21 cellular contexts compared by ENCODE assay signal in genomic region chrX:55039471-55039870, GRCh38. TPM values are rescaled to one million over a fixed set of nuclear protein-coding genes. Genes with fewer than 3 reads are reported as not detected.
DNase-seq lines count a peak whose midpoint lies in the region; ATAC-seq and TF ChIP-seq lines count a peak whose summit lies in the region.
"Had no signal": no experiment of that assay in that cellular context is flagged by ENCODE, and none has a peak within 500 bp of the region (broad histone marks: within the 10 kb centered on the region; RNA-seq: fewer than 3 reads in every experiment).

No MANE protein-coding gene starts in this region.

- H3K9me3 ChIP-seq in mesenchymal stem cell (ENCODE audit: control insufficient read depth, low read length) (peaks cover 7% of the 10 kb centered on the region), colonic mucosa (no peaks in the 10 kb centered on the region)
- H3K9me3 ChIP-seq: BE2C, SJCRH30 had no signal

- H3K4me3 Mint-ChIP-seq in HFFc6: no peak overlapping the region
- H3K4me3 Mint-ChIP-seq: CD4-positive, alpha-beta T cell had no signal

- no peak for ATAC-seq in GM18907 (IDR thresholded peaks at IDR 0.05; ENCODE audit: unreplicated experiment)
- ATAC-seq in HG02884 (IDR thresholded peaks at IDR 0.05; ENCODE audit: unreplicated experiment): no peak

- DNase-seq in BJ (ENCODE audit: low read depth) (peak; percentile 1), HFFc6 (peak; percentile 30), brain pericyte (ENCODE audit: low read depth, low spot score) (peak; percentile 3), mesenchymal stem cell (peak; percentile 50), retina (no peak), colonic mucosa (no peak)
- DNase-seq: BE2C; Calu3; CD4-positive, alpha-beta T cell; DMS53; H7; NCI-H1694 treated with DMSO at 0.1 percent for 48 hours; NCI-H748 treated with DMSO at 0.1 percent for 48 hours; NK-92 treated with Interleukin-12 subunit alpha and Interleukin-12 subunit beta, amount 100 ng/mL, for 24 hours; RPMI8226; SJCRH30 had no signal

- CTCF ChIA-PET in BJ (lab: Yijun Ruan, JAX): interaction anchor here (0.8 kb wide), 1 partner anchor 18 kb away, joined by 3 read pairs; no protein-coding TSS in a partner anchor

- H3K4me3 ChIP-seq in BJ (ENCODE audit: low read depth, low read length) (no peak overlapping the region), mesenchymal stem cell (ENCODE audit: insufficient read depth in 1 of 2, low read depth in 1 of 2, low read length in 2 of 2) (no peak overlapping the region), colonic mucosa (no peak overlapping the region)
- H3K4me3 ChIP-seq: SJCRH30 had no signal

- no peak overlapping the region for H2BK120ac ChIP-seq in mesenchymal stem cell (ENCODE audit: low read depth, low read length)

- no peaks in the 10 kb centered on the region for H3K27me3 ChIP-seq in BJ (ENCODE audit: control insufficient read depth, insufficient read depth, low read length)
- peaks cover 0 to 4% of the 10 kb centered on the region in 2 experiments for H3K27me3 ChIP-seq in mesenchymal stem cell (ENCODE audit: control insufficient read depth in 1 of 2, insufficient read depth in 1 of 2, low read length in 2 of 2)
- H3K27me3 ChIP-seq in colonic mucosa: no peaks in the 10 kb centered on the region
- H3K27me3 ChIP-seq: BE2C, SJCRH30 had no signal

- peak overlapping the region; percentile 36; the same call in 1 of the 2 replicates for H3K27ac Mint-ChIP-seq in HFFc6
- H3K27ac Mint-ChIP-seq: CD4-positive, alpha-beta T cell had no signal

- POLR2A ChIA-PET in BJ (lab: Charles Lee): no interaction called here

- no peak overlapping the region for H2BK12ac ChIP-seq in mesenchymal stem cell (ENCODE audit: low read length in 2 of 2)

- no peaks in the 10 kb centered on the region for H3K79me1 ChIP-seq in mesenchymal stem cell (replicated peaks; ENCODE audit: low read length, poor library complexity, severe bottlenecking)

- no peak for TF ChIP-seq CTCF in BJ (IDR thresholded peaks at IDR 0.05; ENCODE audit: insufficient read depth, low read depth, low read length)
- no peak for TF ChIP-seq CTCF in HFFc6 (IDR thresholded peaks at IDR 0.05)
- no peak for TF ChIP-seq CTCF in colonic mucosa (IDR thresholded peaks at IDR 0.05)

- no peak overlapping the region for H3K14ac ChIP-seq in mesenchymal stem cell (ENCODE audit: low read length in 2 of 2)

- intact Hi-C loops in colonic mucosa (cut with DNase I): no loop called here

- no peak overlapping the region for H3K4me2 ChIP-seq in mesenchymal stem cell (ENCODE audit: low read length, poor library complexity, severe bottlenecking)

- no peak overlapping the region for H3K18ac ChIP-seq in mesenchymal stem cell (ENCODE audit: low read depth in 1 of 2, low read length in 2 of 2)

- H2BK5ac ChIP-seq in mesenchymal stem cell (ENCODE audit: low read depth, low read length, poor library complexity, severe bottlenecking): no peak overlapping the region

- H3K27me3 Mint-ChIP-seq in HFFc6 (ENCODE audit: insufficient read depth): no peaks in the 10 kb centered on the region
- H3K27me3 Mint-ChIP-seq: CD4-positive, alpha-beta T cell had no signal

- no peak overlapping the region for H4K8ac ChIP-seq in mesenchymal stem cell (ENCODE audit: low read length)

- no peak overlapping the region for H2AFZ ChIP-seq in mesenchymal stem cell (ENCODE audit: low read depth, low read length)

- no peak overlapping the region for H2AK5ac ChIP-seq in mesenchymal stem cell (ENCODE audit: low read length, severe bottlenecking)

- no peaks in the 10 kb centered on the region for H3K36me3 Mint-ChIP-seq in HFFc6 (ENCODE audit: low read depth)

- H3K36me3 ChIP-seq in BJ (ENCODE audit: control insufficient read depth, insufficient read depth, low read length) (no peaks in the 10 kb centered on the region), mesenchymal stem cell (ENCODE audit: control insufficient read depth in 1 of 2, insufficient read depth in 2 of 2, low read depth in 1 of 2, low read length in 2 of 2) (no peaks in the 10 kb centered on the region), colonic mucosa (no peaks in the 10 kb centered on the region)
- H3K36me3 ChIP-seq: BE2C, SJCRH30 had no signal

- H3K23ac ChIP-seq in mesenchymal stem cell (ENCODE audit: low read length in 2 of 2): no peak overlapping the region

- H3K27ac ChIP-seq in mesenchymal stem cell (ENCODE audit: low read length, poor library complexity, severe bottlenecking) (no peak overlapping the region), colonic mucosa (no peak overlapping the region)
- H3K27ac ChIP-seq: SJCRH30 had no signal

- 28% methylated on average over 2 of the region's 3 CpGs for WGBS in mesenchymal stem cell

- H3K4ac ChIP-seq in mesenchymal stem cell (ENCODE audit: low read depth in 1 of 2, low read length in 2 of 2): no peak overlapping the region

- H3K9ac ChIP-seq in mesenchymal stem cell (ENCODE audit: low read length) (no peak overlapping the region), colonic mucosa (ENCODE audit: low read depth in 2 of 2, low read length in 2 of 2) (no peak overlapping the region)

- no peak overlapping the region for H2BK15ac ChIP-seq in mesenchymal stem cell (ENCODE audit: low read depth, poor library complexity, severe bottlenecking)

- peaks cover 11% of the 10 kb centered on the region for H3K4me1 Mint-ChIP-seq in HFFc6 (ENCODE audit: low read depth)

- H3K4me1 ChIP-seq in mesenchymal stem cell (ENCODE audit: control insufficient read depth, insufficient read depth, low read depth, low read length) (no peaks in the 10 kb centered on the region), colonic mucosa (no peaks in the 10 kb centered on the region)
- H3K4me1 ChIP-seq: BE2C, SJCRH30 had no signal

- no peaks in the 10 kb centered on the region for H3K9me3 Mint-ChIP-seq in HFFc6
- H3K9me3 Mint-ChIP-seq: CD4-positive, alpha-beta T cell had no signal

- no peak overlapping the region for H4K91ac ChIP-seq in mesenchymal stem cell (ENCODE audit: low read length)

RNA-seq across cellular contexts. Expression of gene ALAS2, which starts 8.7 kb away (rescaled TPM):
- not detected in 2 replicates for polyA plus RNA-seq in BJ (2011; rRNA removed)
- polyA minus RNA-seq in BJ (2011; rRNA and poly(A)+ RNA removed): not detected in 2 replicates
- total RNA-seq in HFFc6 (2021; fragmentation: NEBNext Ultra II Directional; extraction: Animal tissue kit (Norgen Biotek cat#: 25700)): not detected
- polyA plus RNA-seq in mesenchymal stem cell (2013, experiment 1 of 2): not detected
- not detected for polyA plus RNA-seq in mesenchymal stem cell (2013, experiment 2 of 2)
- total RNA-seq in colonic mucosa: under 1 TPM in 1 of 2 donors, not detected in 1; 0.74 TPM
- total RNA-seq: A172; Calu3; CD4-positive, alpha-beta T cell; H7; LHCN-M2; NCI-H460; SJCRH30 had no signal

RNA-seq across cellular contexts. Expression of gene PAGE2B, which starts 35.4 kb away (rescaled TPM):
- polyA plus RNA-seq in BJ (2011; rRNA removed): not detected in 2 replicates
- polyA minus RNA-seq in BJ (2011; rRNA and poly(A)+ RNA removed): not detected in 2 replicates
- total RNA-seq in HFFc6 (2021; fragmentation: NEBNext Ultra II Directional; extraction: Animal tissue kit (Norgen Biotek cat#: 25700)): not detected
- polyA plus RNA-seq in mesenchymal stem cell (2013, experiment 1 of 2): not detected
- not detected for polyA plus RNA-seq in mesenchymal stem cell (2013, experiment 2 of 2)
- total RNA-seq in colonic mucosa: not detected
- total RNA-seq: A172, Calu3, H7, LHCN-M2, NCI-H460, SJCRH30 had no signal

RNA-seq across cellular contexts. Expression of gene APEX2, which starts 39.3 kb away (rescaled TPM):
- 16.0 and 23.0 TPM in 2 replicates for polyA plus RNA-seq in BJ (2011; rRNA removed)
- polyA minus RNA-seq in BJ (2011; rRNA and poly(A)+ RNA removed): 11.0 and 17.6 TPM in 2 replicates
- 10 to 100 TPM; 14.3 to 17.2 (median 15.9) TPM for total RNA-seq in HFFc6 (2021; fragmentation: NEBNext Ultra II Directional; extraction: Animal tissue kit (Norgen Biotek cat#: 25700))
- 9.8 TPM for polyA plus RNA-seq in mesenchymal stem cell (2013, experiment 1 of 2)
- polyA plus RNA-seq in mesenchymal stem cell (2013, experiment 2 of 2): 10.2 TPM
- 10 to 100 TPM; 22.0 to 28.2 TPM for total RNA-seq in colonic mucosa

RNA-seq across cellular contexts. Expression of gene PFKFB1, which starts 45.5 kb away (rescaled TPM):
- 0.10 and 0.15 TPM in 2 replicates for polyA plus RNA-seq in BJ (2011; rRNA removed)
- not detected in 2 replicates for polyA minus RNA-seq in BJ (2011; rRNA and poly(A)+ RNA removed)
- not detected for total RNA-seq in HFFc6 (2021; fragmentation: NEBNext Ultra II Directional; extraction: Animal tissue kit (Norgen Biotek cat#: 25700))
- 0.07 TPM for polyA plus RNA-seq in mesenchymal stem cell (2013, experiment 1 of 2)
- polyA plus RNA-seq in mesenchymal stem cell (2013, experiment 2 of 2): 0.10 TPM
- total RNA-seq in colonic mucosa: under 1 TPM; 0.25 to 0.32 TPM
- total RNA-seq: A172, LHCN-M2, NCI-H460 had no signal

RNA-seq across cellular contexts. Expression of gene PAGE2, which starts 49.3 kb away (rescaled TPM):
- polyA plus RNA-seq in BJ (2011; rRNA removed): not detected in 2 replicates
- not detected in 2 replicates for polyA minus RNA-seq in BJ (2011; rRNA and poly(A)+ RNA removed)
- total RNA-seq in HFFc6 (2021; fragmentation: NEBNext Ultra II Directional; extraction: Animal tissue kit (Norgen Biotek cat#: 25700)): under 1 TPM in 1 of 6 experiments, not detected in 5; 0.82 TPM
- polyA plus RNA-seq in mesenchymal stem cell (2013, experiment 1 of 2): not detected
- not detected for polyA plus RNA-seq in mesenchymal stem cell (2013, experiment 2 of 2)
- not detected for total RNA-seq in colonic mucosa
- total RNA-seq: A172; Calu3; CD4-positive, alpha-beta T cell; H7; LHCN-M2; NCI-H460; SJCRH30 had no signal

Comparison
In these comparisons a context has a peak if more than half of its experiments do, and no peak if none do; other contexts are left out.
1. DNase-seq: peak in BJ (single experiment), HFFc6 (single experiment), brain pericyte (single experiment) and mesenchymal stem cell (single experiment); none in retina (single experiment) and colonic mucosa (single experiment).